In the genomic region with DNA sequence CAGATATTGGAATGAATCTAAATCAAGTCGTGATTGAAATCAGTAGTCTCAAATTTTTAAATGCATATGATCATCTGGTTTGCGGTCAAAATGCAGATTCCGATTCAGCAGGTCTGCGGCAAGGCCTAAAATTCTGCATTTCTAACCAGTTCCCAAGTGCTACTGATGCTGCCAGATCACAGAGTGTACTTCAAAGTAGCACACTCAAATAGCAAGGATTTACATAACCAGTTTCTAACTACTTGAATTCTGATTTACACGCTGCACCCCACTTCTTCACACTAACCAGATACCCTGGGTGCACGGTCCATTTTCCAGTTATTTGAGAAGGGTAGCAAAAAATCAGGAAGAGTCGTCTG, we compare ENCODE assay signal across 1 cellular context.
TF ChIP-seq lines count a peak whose summit lies in the region.

No MANE protein-coding gene starts in this region.

TF ChIP-seq in HCT116, 20 proteins besides CTCF, POLR2A, EP300 and RAD21 (continued from another document):
- TF ChIP-seq, protein P1, sequence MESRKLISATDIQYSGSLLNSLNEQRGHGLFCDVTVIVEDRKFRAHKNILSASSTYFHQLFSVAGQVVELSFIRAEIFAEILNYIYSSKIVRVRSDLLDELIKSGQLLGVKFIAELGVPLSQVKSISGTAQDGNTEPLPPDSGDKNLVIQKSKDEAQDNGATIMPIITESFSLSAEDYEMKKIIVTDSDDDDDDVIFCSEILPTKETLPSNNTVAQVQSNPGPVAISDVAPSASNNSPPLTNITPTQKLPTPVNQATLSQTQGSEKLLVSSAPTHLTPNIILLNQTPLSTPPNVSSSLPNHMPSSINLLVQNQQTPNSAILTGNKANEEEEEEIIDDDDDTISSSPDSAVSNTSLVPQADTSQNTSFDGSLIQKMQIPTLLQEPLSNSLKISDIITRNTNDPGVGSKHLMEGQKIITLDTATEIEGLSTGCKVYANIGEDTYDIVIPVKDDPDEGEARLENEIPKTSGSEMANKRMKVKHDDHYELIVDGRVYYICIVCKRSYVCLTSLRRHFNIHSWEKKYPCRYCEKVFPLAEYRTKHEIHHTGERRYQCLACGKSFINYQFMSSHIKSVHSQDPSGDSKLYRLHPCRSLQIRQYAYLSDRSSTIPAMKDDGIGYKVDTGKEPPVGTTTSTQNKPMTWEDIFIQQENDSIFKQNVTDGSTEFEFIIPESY (IDR thresholded peaks at IDR 0.05; ENCODE audit: extremely low read depth, insufficient replicate concordance, low read length): no peak
- TF ChIP-seq, protein P2, sequence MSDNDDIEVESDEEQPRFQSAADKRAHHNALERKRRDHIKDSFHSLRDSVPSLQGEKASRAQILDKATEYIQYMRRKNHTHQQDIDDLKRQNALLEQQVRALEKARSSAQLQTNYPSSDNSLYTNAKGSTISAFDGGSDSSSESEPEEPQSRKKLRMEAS (IDR thresholded peaks at IDR 0.05): no peak
- TF ChIP-seq YY1 (IDR thresholded peaks at IDR 0.05; ENCODE audit: extremely low read depth, insufficient replicate concordance, low read depth, low read length): no peak
- TF ChIP-seq ATF3 (IDR thresholded peaks at IDR 0.05): no peak
- no peak for TF ChIP-seq EZH2 (IDR thresholded peaks at IDR 0.05)
- no peak for TF ChIP-seq SRF (IDR thresholded peaks at IDR 0.05; ENCODE audit: low read depth)
- no peak for TF ChIP-seq ELF1 (IDR thresholded peaks at IDR 0.05; ENCODE audit: borderline replicate concordance, low read depth)
- no peak for TF ChIP-seq TCF7L2 (IDR thresholded peaks at IDR 0.05; ENCODE audit: borderline replicate concordance, extremely low read depth, insufficient read depth, insufficient read length)
